ENCODE assay signal across 17 cellular contexts in genomic region chr10:127228195-127228785, GRCh38. TPM values are rescaled to one million over a fixed set of nuclear protein-coding genes. Genes with fewer than 3 reads are reported as not detected.
DNase-seq lines count a peak whose midpoint lies in the region; TF ChIP-seq lines count a peak whose summit lies in the region.
"Had no signal": no experiment of that assay in that cellular context is flagged by ENCODE, and none has a peak within 500 bp of the region (broad histone marks: within the 10 kb centered on the region; RNA-seq: fewer than 3 reads in every experiment).

No MANE protein-coding gene starts in this region.

- intact Hi-C loops in A673 (cut with micrococcal nuclease; ENCODE audit: unreplicated experiment) (no loop called here), MCF 10A (cut with micrococcal nuclease) (no loop called here)

- in situ Hi-C loops in GM13976 (cut with MboI; ENCODE audit: low sequenced_read_pairs, unreplicated experiment), result no loop called here

- TF ChIP-seq CTCF in A673 (conservative IDR thresholded peaks at IDR 0.05; ENCODE audit: low read depth, low read length), result no peak
- TF ChIP-seq CTCF in fibroblast of the aortic adventitia (IDR thresholded peaks at IDR 0.05; ENCODE audit: insufficient read depth, low read length), result no peak
- TF ChIP-seq CTCF in MCF 10A (IDR thresholded peaks at IDR 0.05; ENCODE audit: unreplicated experiment), result no peak
- TF ChIP-seq CTCF in GM13976 (IDR thresholded peaks at IDR 0.05; ENCODE audit: borderline replicate concordance, control extremely low read depth, extremely low read depth, insufficient read depth, missing control alignments), result no peak

- BruUV-seq in A673 (replicated peaks; lab: Mats Ljungman, UMichigan), result no TSS peak
- no TSS peak for BruUV-seq in MCF 10A (replicated peaks; lab: Mats Ljungman, UMichigan)

- H3K4me3 ChIP-seq in A673 (ENCODE audit: low read depth, low read length, poor library complexity, severe bottlenecking) (no peak overlapping the region), fibroblast of the aortic adventitia (ENCODE audit: low read depth, low read length) (no peak overlapping the region)
- H3K4me3 ChIP-seq: gastrocnemius medialis, smooth muscle cell had no signal

- no peak overlapping the region for H3K27ac ChIP-seq in A673 (ENCODE audit: low read depth, low read length, poor library complexity, severe bottlenecking)
- H3K27ac ChIP-seq: gastrocnemius medialis had no signal

- H3K36me3 Mint-ChIP-seq in MCF 10A (ENCODE audit: insufficient read depth, unreplicated experiment), result no peaks in the 10 kb centered on the region
- H3K36me3 Mint-ChIP-seq: activated naive CD8-positive, alpha-beta T cell treated with anti-CD3 and anti-CD28 coated beads for 36 hours; memory B cell; stimulated activated effector memory CD8-positive, alpha-beta T cell treated with anti-CD3 and anti-CD28 coated beads, Interleukin-12 subunit alpha, Interleukin-12 subunit beta, amount 100 ng/mL, for 72 hours had no signal

- no peak overlapping the region for H3K27ac Mint-ChIP-seq in MCF 10A (ENCODE audit: low read depth, unreplicated experiment)
- H3K27ac Mint-ChIP-seq: activated naive CD8-positive, alpha-beta T cell treated with anti-CD3 and anti-CD28 coated beads for 36 hours; memory B cell; stimulated activated effector memory CD8-positive, alpha-beta T cell treated with anti-CD3 and anti-CD28 coated beads, Interleukin-12 subunit alpha, Interleukin-12 subunit beta, amount 100 ng/mL, for 72 hours had no signal

- H3K27me3 ChIP-seq in A673 (replicated peaks; ENCODE audit: insufficient read depth, low read depth, low read length, poor library complexity), result no peaks in the 10 kb centered on the region
- H3K27me3 ChIP-seq: gastrocnemius medialis had no signal

- H3K4me1 Mint-ChIP-seq in MCF 10A (ENCODE audit: insufficient read depth, unreplicated experiment), result no peaks in the 10 kb centered on the region
- H3K4me1 Mint-ChIP-seq: activated naive CD8-positive, alpha-beta T cell treated with anti-CD3 and anti-CD28 coated beads for 36 hours; memory B cell; stimulated activated effector memory CD8-positive, alpha-beta T cell treated with anti-CD3 and anti-CD28 coated beads, Interleukin-12 subunit alpha, Interleukin-12 subunit beta, amount 100 ng/mL, for 72 hours had no signal

- H3K27me3 Mint-ChIP-seq in MCF 10A (ENCODE audit: insufficient read depth, unreplicated experiment), result no peaks in the 10 kb centered on the region
- H3K27me3 Mint-ChIP-seq: activated naive CD8-positive, alpha-beta T cell treated with anti-CD3 and anti-CD28 coated beads for 36 hours; memory B cell had no signal

- H3K36me3 ChIP-seq in A673 (ENCODE audit: insufficient read depth, low read length, poor library complexity, severe bottlenecking), result no peaks in the 10 kb centered on the region
- H3K36me3 ChIP-seq: gastrocnemius medialis had no signal

- peak; percentile 6 for DNase-seq in A673 (ENCODE audit: low spot score)
- peak; percentile 22 for DNase-seq in NCI-H1694 (lab: John Stamatoyannopoulos, UW)
- peak; percentile 34 for DNase-seq in fibroblast of the aortic adventitia (ENCODE audit: low read depth)
- DNase-seq in occipital lobe (lab: John Stamatoyannopoulos, UW), result peak; percentile 36
- DNase-seq in GM19238 (ENCODE audit: insufficient read length, low spot score), result no peak
- no peak for DNase-seq in MCF 10A (ENCODE audit: unreplicated experiment)
- DNase-seq in GM13976 (ENCODE audit: low spot score), result no peak
- DNase-seq in HCEC 1CT, result no peak
- DNase-seq: activated CD4-positive, alpha-beta T cell treated with anti-CD3 and anti-CD28 coated beads, Interleukin-2, amount 50 U/mL, for 1 hour; activated naive CD8-positive, alpha-beta T cell treated with anti-CD3 and anti-CD28 coated beads for 36 hours; activated T-cell treated with anti-CD3 and anti-CD28 coated beads, Interleukin-2, amount 50 U/mL, for 1 hour; NCI-H1436 treated with DMSO at 0.1 percent for 48 hours; NCI-H510A had no signal

- POLR2A ChIA-PET in A673 (lab: Charles Lee; ENCODE audit: low non-redundant PET) (no interaction called here), MCF 10A (lab: Yijun Ruan, JAX) (no interaction called here)

- H3K4me3 Mint-ChIP-seq in MCF 10A (ENCODE audit: unreplicated experiment), result no peak overlapping the region
- H3K4me3 Mint-ChIP-seq: activated naive CD8-positive, alpha-beta T cell treated with anti-CD3 and anti-CD28 coated beads for 36 hours; memory B cell; stimulated activated effector memory CD8-positive, alpha-beta T cell treated with anti-CD3 and anti-CD28 coated beads, Interleukin-12 subunit alpha, Interleukin-12 subunit beta, amount 100 ng/mL, for 72 hours had no signal

- CTCF ChIA-PET in A673 (lab: Charles Lee) (no interaction called here), MCF 10A (lab: Yijun Ruan, JAX) (no interaction called here)

- H3K9me3 ChIP-seq in A673 (ENCODE audit: low read depth, low read length, poor library complexity, severe bottlenecking), result no peaks in the 10 kb centered on the region
- H3K9me3 ChIP-seq: gastrocnemius medialis had no signal

- H3K9me3 Mint-ChIP-seq in MCF 10A (ENCODE audit: unreplicated experiment), result no peaks in the 10 kb centered on the region
- H3K9me3 Mint-ChIP-seq: activated naive CD8-positive, alpha-beta T cell treated with anti-CD3 and anti-CD28 coated beads for 36 hours had no signal

- H3K4me1 ChIP-seq in A673 (ENCODE audit: insufficient read depth, low read length, poor library complexity, severe bottlenecking), result no peaks in the 10 kb centered on the region
- H3K4me1 ChIP-seq: gastrocnemius medialis had no signal

RNA-seq across cellular contexts. Expression of gene INSYN2A, which starts 31.9 kb away (rescaled TPM):
- total RNA-seq in A673 (2021) (not detected in 2 replicates), fibroblast of the aortic adventitia (ENCODE audit: low replicate concordance) (0.27 TPM in 1 of 2 replicates, not detected in the other), occipital lobe (7.8 TPM), MCF 10A (2022) (0.07 TPM in 1 of 2 replicates, not detected in the other)
- total RNA-seq: activated naive CD8-positive, alpha-beta T cell treated with anti-CD3 and anti-CD28 coated beads for 36 hours; gastrocnemius medialis had no signal

Comparison
In these comparisons a context has a peak if more than half of its experiments do, and no peak if none do; other contexts are left out.
1. DNase-seq: peak in A673 (single experiment), NCI-H1694 (single experiment), fibroblast of the aortic adventitia (single experiment) and occipital lobe (single experiment); none in GM19238 (single experiment), MCF 10A (single experiment), GM13976 (single experiment) and HCEC 1CT (single experiment).